24 cellular contexts compared by ENCODE assay signal in the genomic region with DNA sequence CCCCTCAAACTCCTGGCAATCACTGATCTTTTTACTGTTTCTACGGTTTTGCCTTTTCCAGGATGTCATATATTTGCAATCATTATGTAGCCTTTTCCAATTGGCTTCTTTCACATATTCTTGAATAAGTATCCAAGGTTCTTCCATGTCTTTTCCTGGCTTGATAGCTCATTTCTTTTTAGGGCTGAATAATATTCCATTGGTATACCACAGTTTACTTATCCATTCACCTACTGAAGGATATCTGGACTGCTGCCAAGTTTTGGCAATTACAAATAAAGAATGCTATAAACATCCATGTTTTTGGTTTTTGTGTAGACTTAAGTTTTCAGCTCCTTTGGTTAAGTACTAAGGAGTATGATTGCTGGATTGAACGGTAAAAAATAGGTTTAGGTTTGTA. TPM values are rescaled to one million over a fixed set of nuclear protein-coding genes. Genes with fewer than 3 reads are reported as not detected.
DNase-seq lines count a peak whose midpoint lies in the region; ATAC-seq, FAIRE-seq and TF ChIP-seq lines count a peak whose summit lies in the region.
"Had no signal": no experiment of that assay in that cellular context is flagged by ENCODE, and none has a peak within 500 bp of the region (broad histone marks: within the 10 kb centered on the region; RNA-seq: fewer than 3 reads in every experiment).

No MANE protein-coding gene starts in this region.

- WGBS in A549 (ENCODE audit: missing lambda C conversion rate): 88% methylated on average over 2 of the region's 2 CpGs

- no peaks in the 10 kb centered on the region for H3K36me3 Mint-ChIP-seq in T-helper 17 cell (ENCODE audit: low read depth)

- no peak for TF ChIP-seq POLR2A in A549 (IDR thresholded peaks at IDR 0.05; ENCODE audit: low read length)

- H3K27ac Mint-ChIP-seq in T-helper 17 cell: peak overlapping the region; percentile 67
- H3K27ac Mint-ChIP-seq: B cell had no signal

- no peak for TF ChIP-seq CTCF in A549 (IDR thresholded peaks at IDR 0.05)
- no peak for TF ChIP-seq CTCF in HEK293 (tag by site-specific recombination; IDR thresholded peaks at IDR 0.05)

- H3K4me1 Mint-ChIP-seq in T-helper 17 cell: peaks cover 13% of the 10 kb centered on the region

- POLR2A ChIA-PET in A549 (lab: Yijun Ruan, JAX): no interaction called here
- POLR2A ChIA-PET in HEK293 (lab: Yijun Ruan, JAX): no interaction called here

- no peaks in the 10 kb centered on the region for H3K4me1 ChIP-seq in A549
- H3K4me1 ChIP-seq in HEK293 (ENCODE audit: control insufficient read depth, insufficient read depth, low read length): no peaks in the 10 kb centered on the region

- peaks cover 11 to 20% of the 10 kb centered on the region in 2 experiments; a peak in 2 of 3 replicates for H3K36me3 ChIP-seq in HEK293 (ENCODE audit: control insufficient read depth in 2 of 2, insufficient read depth in 1 of 2, low read length in 2 of 2)

- H3K4me3 ChIP-seq in A549: no peak overlapping the region
- H3K4me3 ChIP-seq in HEK293 (ENCODE audit: low read depth, low read length): no peak overlapping the region

- intact Hi-C loops in left colon (cut with DNase I, micrococcal nuclease): no loop called here

- no peaks in the 10 kb centered on the region for H3K27me3 Mint-ChIP-seq in T-helper 17 cell
- H3K27me3 Mint-ChIP-seq: B cell had no signal

- TF ChIP-seq EP300 in A549 (IDR thresholded peaks at IDR 0.05): no peak

- CTCF ChIA-PET in A549 (lab: Yijun Ruan, JAX) (interaction anchor here (1.1 to 1.6 kb wide), 3 partner anchors 87 to 150 kb away, joined by 3 to 4 read pairs (median 3); no protein-coding TSS in a partner anchor), HEK293 (lab: Yijun Ruan, JAX) (interaction anchor here (0.6 to 0.7 kb wide), 3 partner anchors 84 to 346 kb away, joined by 3 to 5 read pairs (median 3); no protein-coding TSS in a partner anchor)

- H3K4me2 ChIP-seq in A549: no peak overlapping the region

- H3K4me3 Mint-ChIP-seq in T-helper 17 cell: no peak overlapping the region
- H3K4me3 Mint-ChIP-seq: B cell had no signal

- peak; percentile 24 for DNase-seq in NCI-H2196 (lab: John Stamatoyannopoulos, UW; ENCODE audit: unreplicated experiment)
- DNase-seq in NCI-H2196 treated with DMSO at 0.1 percent for 48 hours (lab: John Stamatoyannopoulos, UW; ENCODE audit: unreplicated experiment): no peak
- no peak for DNase-seq in A549 (ENCODE audit: low read depth in 1 of 2, low spot score in 1 of 2)
- no peak for DNase-seq in T-helper 17 cell
- DNase-seq in left colon: no peak
- no peak for DNase-seq in NCI-H1694 (lab: John Stamatoyannopoulos, UW)
- DNase-seq: DND-41, GOT3, HCEC 1CT, KG1, NCI-H1092, NCI-H1436, NCI-H2029, NCI-H2171 treated with DMSO at 0.1 percent for 48 hours, NCI-H82, Right ventricle myocardium superior, SW 1271, T-helper 2 cell had no signal

- H3K9me3 ChIP-seq in A549: no peaks in the 10 kb centered on the region
- H3K9me3 ChIP-seq in HEK293 (ENCODE audit: control insufficient read depth, insufficient read depth, low read depth, low read length): no peaks in the 10 kb centered on the region
- H3K9me3 ChIP-seq in T-helper 17 cell (ENCODE audit: control insufficient read depth, low read length, poor library complexity, severe bottlenecking): no peaks in the 10 kb centered on the region

- ATAC-seq in A549 (no peak), T-helper 17 cell (no peak), HG03342 (IDR thresholded peaks at IDR 0.05; ENCODE audit: unreplicated experiment) (no peak), left colon (no peak)

- peak; percentile 43 for FAIRE-seq in A549 (lab: Jason Lieb, UNC)
- FAIRE-seq: A204.1, D721Med, GM18507 had no signal

- H3K27ac ChIP-seq in A549 (no peak overlapping the region), HEK293 (ENCODE audit: extremely low read depth, low read depth, low read length) (no peak overlapping the region)

- no peak for TF ChIP-seq RAD21 in A549 (conservative IDR thresholded peaks at IDR 0.05 in 1 of 2, IDR thresholded peaks at IDR 0.05 in 1 of 2)

TF ChIP-seq in A549, 52 proteins besides CTCF, POLR2A, EP300 and RAD21:
- TF ChIP-seq, protein P1, sequence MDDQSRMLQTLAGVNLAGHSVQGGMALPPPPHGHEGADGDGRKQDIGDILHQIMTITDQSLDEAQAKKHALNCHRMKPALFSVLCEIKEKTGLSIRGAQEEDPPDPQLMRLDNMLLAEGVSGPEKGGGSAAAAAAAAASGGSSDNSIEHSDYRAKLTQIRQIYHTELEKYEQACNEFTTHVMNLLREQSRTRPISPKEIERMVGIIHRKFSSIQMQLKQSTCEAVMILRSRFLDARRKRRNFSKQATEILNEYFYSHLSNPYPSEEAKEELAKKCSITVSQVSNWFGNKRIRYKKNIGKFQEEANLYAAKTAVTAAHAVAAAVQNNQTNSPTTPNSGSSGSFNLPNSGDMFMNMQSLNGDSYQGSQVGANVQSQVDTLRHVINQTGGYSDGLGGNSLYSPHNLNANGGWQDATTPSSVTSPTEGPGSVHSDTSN (IDR thresholded peaks at IDR 0.05): no peak
- TF ChIP-seq FOSB (CRISPR knock-in tag; IDR thresholded peaks at IDR 0.05): 0 out of 2 replicates have a peak, but pooled peaks have one; percentile 51

TF ChIP-seq in HEK293, 187 proteins besides CTCF, POLR2A, EP300 and RAD21 (continues in another document):
- TF ChIP-seq MZF1 (tag by site-specific recombination; IDR thresholded peaks at IDR 0.05; ENCODE audit: borderline replicate concordance): peak; percentile 18; the same call in 1 of the 2 replicates
- TF ChIP-seq, protein P2, sequence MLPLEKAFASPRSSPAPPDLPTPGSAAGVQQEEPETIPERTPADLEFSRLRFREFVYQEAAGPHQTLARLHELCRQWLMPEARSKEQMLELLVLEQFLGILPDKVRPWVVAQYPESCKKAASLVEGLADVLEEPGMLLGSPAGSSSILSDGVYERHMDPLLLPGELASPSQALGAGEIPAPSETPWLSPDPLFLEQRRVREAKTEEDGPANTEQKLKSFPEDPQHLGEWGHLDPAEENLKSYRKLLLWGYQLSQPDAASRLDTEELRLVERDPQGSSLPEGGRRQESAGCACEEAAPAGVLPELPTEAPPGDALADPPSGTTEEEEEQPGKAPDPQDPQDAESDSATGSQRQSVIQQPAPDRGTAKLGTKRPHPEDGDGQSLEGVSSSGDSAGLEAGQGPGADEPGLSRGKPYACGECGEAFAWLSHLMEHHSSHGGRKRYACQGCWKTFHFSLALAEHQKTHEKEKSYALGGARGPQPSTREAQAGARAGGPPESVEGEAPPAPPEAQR (tag by site-specific recombination; IDR thresholded peaks at IDR 0.05): no peak
- TF ChIP-seq SCRT1 (tag by site-specific recombination; IDR thresholded peaks at IDR 0.05; ENCODE audit: borderline replicate concordance): no peak
- TF ChIP-seq, protein P3, sequence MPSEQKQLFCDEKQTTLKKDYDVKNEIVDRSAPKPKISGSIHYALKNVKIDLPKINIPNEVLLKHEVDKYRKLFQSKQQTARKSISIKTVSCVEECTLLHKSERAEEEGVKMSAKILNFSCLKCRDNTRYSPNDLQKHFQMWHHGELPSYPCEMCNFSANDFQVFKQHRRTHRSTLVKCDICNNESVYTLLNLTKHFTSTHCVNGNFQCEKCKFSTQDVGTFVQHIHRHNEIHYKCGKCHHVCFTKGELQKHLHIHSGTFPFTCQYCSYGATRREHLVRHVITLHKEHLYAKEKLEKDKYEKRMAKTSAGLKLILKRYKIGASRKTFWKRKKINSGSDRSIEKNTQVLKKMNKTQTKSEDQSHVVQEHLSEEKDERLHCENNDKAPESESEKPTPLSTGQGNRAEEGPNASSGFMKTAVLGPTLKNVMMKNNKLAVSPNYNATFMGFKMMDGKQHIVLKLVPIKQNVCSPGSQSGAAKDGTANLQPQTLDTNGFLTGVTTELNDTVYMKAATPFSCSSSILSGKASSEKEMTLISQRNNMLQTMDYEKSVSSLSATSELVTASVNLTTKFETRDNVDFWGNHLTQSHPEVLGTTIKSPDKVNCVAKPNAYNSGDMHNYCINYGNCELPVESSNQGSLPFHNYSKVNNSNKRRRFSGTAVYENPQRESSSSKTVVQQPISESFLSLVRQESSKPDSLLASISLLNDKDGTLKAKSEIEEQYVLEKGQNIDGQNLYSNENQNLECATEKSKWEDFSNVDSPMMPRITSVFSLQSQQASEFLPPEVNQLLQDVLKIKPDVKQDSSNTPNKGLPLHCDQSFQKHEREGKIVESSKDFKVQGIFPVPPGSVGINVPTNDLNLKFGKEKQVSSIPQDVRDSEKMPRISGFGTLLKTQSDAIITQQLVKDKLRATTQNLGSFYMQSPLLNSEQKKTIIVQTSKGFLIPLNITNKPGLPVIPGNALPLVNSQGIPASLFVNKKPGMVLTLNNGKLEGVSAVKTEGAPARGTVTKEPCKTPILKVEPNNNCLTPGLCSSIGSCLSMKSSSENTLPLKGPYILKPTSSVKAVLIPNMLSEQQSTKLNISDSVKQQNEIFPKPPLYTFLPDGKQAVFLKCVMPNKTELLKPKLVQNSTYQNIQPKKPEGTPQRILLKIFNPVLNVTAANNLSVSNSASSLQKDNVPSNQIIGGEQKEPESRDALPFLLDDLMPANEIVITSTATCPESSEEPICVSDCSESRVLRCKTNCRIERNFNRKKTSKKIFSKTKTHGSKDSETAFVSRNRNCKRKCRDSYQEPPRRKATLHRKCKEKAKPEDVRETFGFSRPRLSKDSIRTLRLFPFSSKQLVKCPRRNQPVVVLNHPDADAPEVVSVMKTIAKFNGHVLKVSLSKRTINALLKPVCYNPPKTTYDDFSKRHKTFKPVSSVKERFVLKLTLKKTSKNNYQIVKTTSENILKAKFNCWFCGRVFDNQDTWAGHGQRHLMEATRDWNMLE (tag by site-specific recombination; conservative IDR thresholded peaks at IDR 0.05; ENCODE audit: low read depth): no peak
- 0 out of 2 replicates have a peak, but pooled peaks have one; percentile 22 for TF ChIP-seq ZSCAN30 (tag by site-specific recombination; IDR thresholded peaks at IDR 0.05)
- peak; percentile 96 for TF ChIP-seq ZNF146 (tag by site-specific recombination; IDR thresholded peaks at IDR 0.05)
- no peak for TF ChIP-seq ZNF423 (tag by site-specific recombination; IDR thresholded peaks at IDR 0.05)
- TF ChIP-seq ZBTB8A (tag by site-specific recombination; IDR thresholded peaks at IDR 0.05): no peak
- no peak for TF ChIP-seq IKZF3 (tag by site-specific recombination; IDR thresholded peaks at IDR 0.05)
- no peak for TF ChIP-seq ZNF214 (tag by site-specific recombination; IDR thresholded peaks at IDR 0.05; ENCODE audit: borderline replicate concordance)

RNA-seq across cellular contexts. Expression of a gene that starts 16.0 kb away (rescaled TPM):
- polyA plus RNA-seq in A549 (2011; rRNA removed): 24.9 and 27.3 TPM in 2 replicates
- polyA plus RNA-seq in A549 (2012; cell fraction: cytosol; rRNA removed): 10.2 and 11.2 TPM in 2 replicates
- 28.3 and 30.8 TPM in 2 replicates for polyA plus RNA-seq in A549 (2012; cell fraction: nucleus; rRNA removed)
- polyA plus RNA-seq in A549 (2017; fragmentation: RNase III; extraction: RNeasy Plus Mini Kit Qiagen cat#74134 plus additional on column Dnase treatment): 20.6 to 21.7 TPM (median 21.7 TPM) in 3 replicates
- 24.0 and 25.0 TPM in 2 replicates for polyA minus RNA-seq in A549 (2011; rRNA and poly(A)+ RNA removed)
- total RNA-seq in T-helper 17 cell: 10 to 100 TPM; 63.4 to 79.6 TPM
- total RNA-seq in left colon: 10 to 100 TPM; 29.1 to 33.7 TPM
